8 cellular contexts compared by ENCODE assay signal in genomic region chr18:11909597-11910026, GRCh38. TPM values are rescaled to one million over a fixed set of nuclear protein-coding genes. Genes with fewer than 3 reads are reported as not detected.
DNase-seq lines count a peak whose midpoint lies in the region; ATAC-seq and TF ChIP-seq lines count a peak whose summit lies in the region.

No MANE protein-coding gene starts in this region.

- intact Hi-C loops in activated CD4-positive, alpha-beta T cell treated with anti-CD3 and anti-CD28 coated beads for 36 hours (cut with DNase I, micrococcal nuclease): loop anchor here (2.0 to 5.0 kb wide), 4 partner anchors 71 to 1997 kb away; partner anchors contain the start of genes CEP76 (in 1 of the 2), IMPA2 (in 1 of the 2), PSMG2 (in 1 of the 2) and VAPA (in 1 of the 2)
- intact Hi-C loops in Panc1 (cut with micrococcal nuclease; ENCODE audit: unreplicated experiment): no loop called here
- intact Hi-C loops in esophagus squamous epithelium (cut with DNase I): no loop called here

- H3K4me1 ChIP-seq in Panc1 (ENCODE audit: control insufficient read depth, insufficient read depth, low read length): peaks cover 6% of the 10 kb centered on the region; the same call in 1 of the 2 replicates
- peaks cover 9 to 25% (median 12%) of the 10 kb centered on the region in 3 donors for H3K4me1 ChIP-seq in esophagus squamous epithelium

- POLR2A ChIA-PET in activated CD4-positive, alpha-beta T cell treated with anti-CD3 and anti-CD28 coated beads for 36 hours (lab: Charles Lee): no interaction called here
- POLR2A ChIA-PET in Panc1 (lab: Charles Lee): interaction anchor here (0.6 kb wide), 1 partner anchor 71 kb away, joined by 3 read pairs; no protein-coding TSS in a partner anchor

- no peaks in the 10 kb centered on the region for H3K9me3 Mint-ChIP-seq in activated CD4-positive, alpha-beta T cell treated with anti-CD3 and anti-CD28 coated beads for 36 hours (ENCODE audit: low read depth)

- peak overlapping the region; percentile 63; the same call in 1 of the 2 replicates for H3K27ac ChIP-seq in Panc1 (ENCODE audit: low read length)
- peak overlapping the region; percentile 97 to 100 (median 100) for H3K27ac ChIP-seq in esophagus squamous epithelium

- no peak overlapping the region for H3K27ac Mint-ChIP-seq in activated CD4-positive, alpha-beta T cell treated with anti-CD3 and anti-CD28 coated beads for 36 hours

- no peak for TF ChIP-seq CTCF in Panc1 (IDR thresholded peaks at IDR 0.05)
- TF ChIP-seq CTCF in esophagus squamous epithelium (IDR thresholded peaks at IDR 0.05): no peak

- no peaks in the 10 kb centered on the region for H3K27me3 Mint-ChIP-seq in activated CD4-positive, alpha-beta T cell treated with anti-CD3 and anti-CD28 coated beads for 36 hours

- peak overlapping the region; percentile 77 to 78; a peak in 2 of 4 replicates for H3K4me3 ChIP-seq in Panc1 (ENCODE audit: low read depth in 2 of 2, low read length in 2 of 2)
- H3K4me3 ChIP-seq in esophagus squamous epithelium: peak overlapping the region; percentile 81 to 93 (median 88)

- H3K4me3 Mint-ChIP-seq in activated CD4-positive, alpha-beta T cell treated with anti-CD3 and anti-CD28 coated beads for 36 hours: peak overlapping the region; percentile 88

- WGBS in esophagus squamous epithelium, 2 donors: 0 to 13% methylated on average over 1 of the region's 1 CpG

- BruUV-seq in Panc1 (replicated peaks; lab: Mats Ljungman, UMichigan): no TSS peak

- TF ChIP-seq POLR2A in esophagus squamous epithelium (IDR thresholded peaks at IDR 0.05): peak in 2 of 4 donors; percentile 47 to 63

- H3K36me3 ChIP-seq in Panc1 (ENCODE audit: control insufficient read depth, insufficient read depth, low read length) (peaks cover 5% of the 10 kb centered on the region), esophagus squamous epithelium (peaks cover 0 to 12% (median 0%) of the 10 kb centered on the region in 3 donors)

- CTCF ChIA-PET in activated CD4-positive, alpha-beta T cell treated with anti-CD3 and anti-CD28 coated beads for 36 hours (lab: Charles Lee): interaction anchor here (0.6 to 1.5 kb wide), 2 partner anchors 28 to 1592 kb away, joined by 3 to 5 read pairs; no protein-coding TSS in a partner anchor
- CTCF ChIA-PET in Panc1 (lab: Charles Lee): no interaction called here

- no peak for DNase-seq in activated CD4-positive, alpha-beta T cell treated with anti-CD3 and anti-CD28 coated beads for 36 hours
- DNase-seq in activated CD4-positive, alpha-beta T cell treated with anti-CD3 and anti-CD28 coated beads, Interleukin-2, amount 50 U/mL, for 1 hour: no peak
- DNase-seq in Panc1 (ENCODE audit: low read depth, low spot score) (no peak), esophagus squamous epithelium (lab: John Stamatoyannopoulos, UW) (no peak), pons (ENCODE audit: low spot score) (peak; percentile 28), NCI-H446 (lab: John Stamatoyannopoulos, UW) (no peak), NCI-H187 treated with DMSO at 0.1 percent for 48 hours (lab: John Stamatoyannopoulos, UW) (no peak)
- no peak for DNase-seq in activated CD4-positive, CD25-positive, alpha-beta regulatory T cell (lab: John Stamatoyannopoulos, UW)

- no peaks in the 10 kb centered on the region for H3K9me3 ChIP-seq in Panc1 (ENCODE audit: control insufficient read depth, insufficient read depth, low read depth, low read length)
- H3K9me3 ChIP-seq in esophagus squamous epithelium: no peaks in the 10 kb centered on the region

- H3K4me1 Mint-ChIP-seq in activated CD4-positive, alpha-beta T cell treated with anti-CD3 and anti-CD28 coated beads for 36 hours: peaks cover 18% of the 10 kb centered on the region

- in situ Hi-C loops in Panc1 (cut with HindIII; ENCODE audit: low pct_unique_long_range_greater_than_20kb, low sequenced_read_pairs): loop anchor here (25.0 kb wide), 1 partner anchor 103 kb away; no protein-coding TSS in a partner anchor

- H3K36me3 Mint-ChIP-seq in activated CD4-positive, alpha-beta T cell treated with anti-CD3 and anti-CD28 coated beads for 36 hours (ENCODE audit: low read depth): peaks cover 9% of the 10 kb centered on the region

- peak; percentile 34 for ATAC-seq in activated CD4-positive, alpha-beta T cell treated with anti-CD3 and anti-CD28 coated beads for 36 hours
- no peak for ATAC-seq in Panc1

- H3K27me3 ChIP-seq in Panc1 (ENCODE audit: control insufficient read depth, insufficient read depth, low read length) (no peaks in the 10 kb centered on the region), esophagus squamous epithelium (no peaks in the 10 kb centered on the region)

RNA-seq across cellular contexts. Expression of gene MPPE1, which starts 1.5 kb away (rescaled TPM):
- 10 to 100 TPM; 22.4 to 29.6 TPM for total RNA-seq in activated CD4-positive, alpha-beta T cell treated with anti-CD3 and anti-CD28 coated beads for 36 hours
- 37.1 TPM for total RNA-seq in Panc1 (2021; ENCODE audit: unreplicated experiment)
- polyA plus RNA-seq in Panc1 (2012; ENCODE audit: insufficient read length): 31.6 TPM
- total RNA-seq in esophagus squamous epithelium: 10 to 100 TPM; 13.9 to 22.4 (median 15.6) TPM

RNA-seq across cellular contexts. Expression of gene CHMP1B, which starts 58.4 kb away (rescaled TPM):
- total RNA-seq in activated CD4-positive, alpha-beta T cell treated with anti-CD3 and anti-CD28 coated beads for 36 hours: 10 to 100 TPM; 20.4 to 20.9 TPM
- total RNA-seq in Panc1 (2021; ENCODE audit: unreplicated experiment) (17.1 TPM), esophagus squamous epithelium (10 to 100 TPM; 35.3 to 48.3 (median 42.3) TPM)
- polyA plus RNA-seq in Panc1 (2012; ENCODE audit: insufficient read length): 20.1 TPM

Comparison
In these comparisons a context has a peak if more than half of its experiments do, and no peak if none do; other contexts are left out.
1. intact Hi-C loops: an anchor here in activated CD4-positive, alpha-beta T cell treated with anti-CD3 and anti-CD28 coated beads for 36 hours (2.0 to 5.0 kb wide); none called in Panc1 and esophagus squamous epithelium.